Comparison of ENCODE assay signal across 2 cellular contexts in the genomic region with DNA sequence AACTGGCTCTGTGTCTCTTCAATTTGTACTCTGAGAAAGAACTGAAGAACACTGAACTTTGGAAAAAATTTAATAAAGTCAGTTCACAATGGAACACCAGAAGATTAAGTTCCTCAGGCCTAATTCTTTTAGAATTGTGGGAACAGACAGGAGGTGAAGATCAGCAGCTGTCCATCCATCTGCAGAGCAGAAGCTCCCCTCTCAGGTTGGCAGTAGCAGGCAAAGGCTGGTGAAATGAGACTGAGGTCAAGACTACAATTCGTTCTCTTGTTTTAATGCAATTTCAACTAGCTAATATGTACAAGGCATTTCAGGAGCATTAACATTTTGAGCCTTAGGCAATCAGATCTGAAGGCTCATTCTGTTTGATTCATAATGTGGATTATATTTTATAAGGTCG.
TF ChIP-seq lines count a peak whose summit lies in the region.

No MANE protein-coding gene starts in this region.

TF ChIP-seq in IMR-90, 13 proteins besides CTCF, POLR2A, EP300 and RAD21:
- TF ChIP-seq RCOR1 (IDR thresholded peaks at IDR 0.05; ENCODE audit: insufficient replicate concordance, low read length): no peak
- no peak for TF ChIP-seq CEBPB (IDR thresholded peaks at IDR 0.05; ENCODE audit: low read depth, low read length)
- no peak for TF ChIP-seq MXI1 (IDR thresholded peaks at IDR 0.05; ENCODE audit: borderline replicate concordance, low read depth, low read length)

TF ChIP-seq in H1, 55 proteins besides CTCF, POLR2A, EP300 and RAD21:
- TF ChIP-seq SAP30 (IDR thresholded peaks at IDR 0.05; ENCODE audit: insufficient read depth, insufficient replicate concordance, low read length) (no peak), HDAC6 (IDR thresholded peaks at IDR 0.05; ENCODE audit: low read depth, low read length) (no peak), SP2 (IDR thresholded peaks at IDR 0.05; ENCODE audit: low read length) (no peak), ASH2L (IDR thresholded peaks at IDR 0.05; ENCODE audit: low read length) (no peak), NRF1 (IDR thresholded peaks at IDR 0.05; ENCODE audit: low read depth, low read length) (no peak), RFX5 (IDR thresholded peaks at IDR 0.05; ENCODE audit: borderline replicate concordance, low read depth, low read length) (no peak), SRF (IDR thresholded peaks at IDR 0.05; ENCODE audit: low read depth, low read length) (no peak), PHF8 (conservative IDR thresholded peaks at IDR 0.05; ENCODE audit: low read depth, low read length) (no peak), SIX5 (IDR thresholded peaks at IDR 0.05; ENCODE audit: low read depth, low read length) (no peak), TCF12 (IDR thresholded peaks at IDR 0.05; ENCODE audit: low read depth, low read length) (no peak), KDM1A (IDR thresholded peaks at IDR 0.05; ENCODE audit: borderline replicate concordance, low read length) (no peak), CHD1 (IDR thresholded peaks at IDR 0.05; ENCODE audit: low read depth, low read length) (no peak), JUND (IDR thresholded peaks at IDR 0.05; ENCODE audit: low read length) (no peak), TBP (IDR thresholded peaks at IDR 0.05; ENCODE audit: low read depth, low read length) (no peak), CHD2 (IDR thresholded peaks at IDR 0.05; ENCODE audit: low read length) (no peak)
- TF ChIP-seq, protein P1, sequence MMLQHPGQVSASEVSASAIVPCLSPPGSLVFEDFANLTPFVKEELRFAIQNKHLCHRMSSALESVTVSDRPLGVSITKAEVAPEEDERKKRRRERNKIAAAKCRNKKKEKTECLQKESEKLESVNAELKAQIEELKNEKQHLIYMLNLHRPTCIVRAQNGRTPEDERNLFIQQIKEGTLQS (IDR thresholded peaks at IDR 0.05; ENCODE audit: insufficient read depth, low read depth, low read length): no peak
